In the genomic region with DNA sequence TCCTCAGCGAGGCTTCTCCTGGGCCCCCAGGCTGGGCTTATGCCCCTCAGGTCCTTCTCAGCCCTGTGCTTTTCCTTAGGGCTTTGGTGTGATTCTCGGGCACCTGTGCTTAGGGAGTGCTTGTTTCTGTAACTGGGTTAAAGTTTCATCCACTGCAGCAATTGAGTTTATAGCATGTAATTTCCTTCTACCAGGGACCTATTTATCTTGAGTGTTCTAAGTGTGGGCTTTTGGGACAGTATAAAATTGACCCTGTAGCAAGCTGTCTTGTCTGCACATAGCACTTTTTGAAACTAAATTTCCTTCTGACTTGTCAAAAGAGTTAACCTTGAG, we compare ENCODE assay signal across 1 cellular context.
TF ChIP-seq lines count a peak whose summit lies in the region.

No MANE protein-coding gene starts in this region.

TF ChIP-seq in K562, 482 proteins besides CTCF, POLR2A, EP300 and RAD21 (continued from another document):
- TF ChIP-seq, protein P1, sequence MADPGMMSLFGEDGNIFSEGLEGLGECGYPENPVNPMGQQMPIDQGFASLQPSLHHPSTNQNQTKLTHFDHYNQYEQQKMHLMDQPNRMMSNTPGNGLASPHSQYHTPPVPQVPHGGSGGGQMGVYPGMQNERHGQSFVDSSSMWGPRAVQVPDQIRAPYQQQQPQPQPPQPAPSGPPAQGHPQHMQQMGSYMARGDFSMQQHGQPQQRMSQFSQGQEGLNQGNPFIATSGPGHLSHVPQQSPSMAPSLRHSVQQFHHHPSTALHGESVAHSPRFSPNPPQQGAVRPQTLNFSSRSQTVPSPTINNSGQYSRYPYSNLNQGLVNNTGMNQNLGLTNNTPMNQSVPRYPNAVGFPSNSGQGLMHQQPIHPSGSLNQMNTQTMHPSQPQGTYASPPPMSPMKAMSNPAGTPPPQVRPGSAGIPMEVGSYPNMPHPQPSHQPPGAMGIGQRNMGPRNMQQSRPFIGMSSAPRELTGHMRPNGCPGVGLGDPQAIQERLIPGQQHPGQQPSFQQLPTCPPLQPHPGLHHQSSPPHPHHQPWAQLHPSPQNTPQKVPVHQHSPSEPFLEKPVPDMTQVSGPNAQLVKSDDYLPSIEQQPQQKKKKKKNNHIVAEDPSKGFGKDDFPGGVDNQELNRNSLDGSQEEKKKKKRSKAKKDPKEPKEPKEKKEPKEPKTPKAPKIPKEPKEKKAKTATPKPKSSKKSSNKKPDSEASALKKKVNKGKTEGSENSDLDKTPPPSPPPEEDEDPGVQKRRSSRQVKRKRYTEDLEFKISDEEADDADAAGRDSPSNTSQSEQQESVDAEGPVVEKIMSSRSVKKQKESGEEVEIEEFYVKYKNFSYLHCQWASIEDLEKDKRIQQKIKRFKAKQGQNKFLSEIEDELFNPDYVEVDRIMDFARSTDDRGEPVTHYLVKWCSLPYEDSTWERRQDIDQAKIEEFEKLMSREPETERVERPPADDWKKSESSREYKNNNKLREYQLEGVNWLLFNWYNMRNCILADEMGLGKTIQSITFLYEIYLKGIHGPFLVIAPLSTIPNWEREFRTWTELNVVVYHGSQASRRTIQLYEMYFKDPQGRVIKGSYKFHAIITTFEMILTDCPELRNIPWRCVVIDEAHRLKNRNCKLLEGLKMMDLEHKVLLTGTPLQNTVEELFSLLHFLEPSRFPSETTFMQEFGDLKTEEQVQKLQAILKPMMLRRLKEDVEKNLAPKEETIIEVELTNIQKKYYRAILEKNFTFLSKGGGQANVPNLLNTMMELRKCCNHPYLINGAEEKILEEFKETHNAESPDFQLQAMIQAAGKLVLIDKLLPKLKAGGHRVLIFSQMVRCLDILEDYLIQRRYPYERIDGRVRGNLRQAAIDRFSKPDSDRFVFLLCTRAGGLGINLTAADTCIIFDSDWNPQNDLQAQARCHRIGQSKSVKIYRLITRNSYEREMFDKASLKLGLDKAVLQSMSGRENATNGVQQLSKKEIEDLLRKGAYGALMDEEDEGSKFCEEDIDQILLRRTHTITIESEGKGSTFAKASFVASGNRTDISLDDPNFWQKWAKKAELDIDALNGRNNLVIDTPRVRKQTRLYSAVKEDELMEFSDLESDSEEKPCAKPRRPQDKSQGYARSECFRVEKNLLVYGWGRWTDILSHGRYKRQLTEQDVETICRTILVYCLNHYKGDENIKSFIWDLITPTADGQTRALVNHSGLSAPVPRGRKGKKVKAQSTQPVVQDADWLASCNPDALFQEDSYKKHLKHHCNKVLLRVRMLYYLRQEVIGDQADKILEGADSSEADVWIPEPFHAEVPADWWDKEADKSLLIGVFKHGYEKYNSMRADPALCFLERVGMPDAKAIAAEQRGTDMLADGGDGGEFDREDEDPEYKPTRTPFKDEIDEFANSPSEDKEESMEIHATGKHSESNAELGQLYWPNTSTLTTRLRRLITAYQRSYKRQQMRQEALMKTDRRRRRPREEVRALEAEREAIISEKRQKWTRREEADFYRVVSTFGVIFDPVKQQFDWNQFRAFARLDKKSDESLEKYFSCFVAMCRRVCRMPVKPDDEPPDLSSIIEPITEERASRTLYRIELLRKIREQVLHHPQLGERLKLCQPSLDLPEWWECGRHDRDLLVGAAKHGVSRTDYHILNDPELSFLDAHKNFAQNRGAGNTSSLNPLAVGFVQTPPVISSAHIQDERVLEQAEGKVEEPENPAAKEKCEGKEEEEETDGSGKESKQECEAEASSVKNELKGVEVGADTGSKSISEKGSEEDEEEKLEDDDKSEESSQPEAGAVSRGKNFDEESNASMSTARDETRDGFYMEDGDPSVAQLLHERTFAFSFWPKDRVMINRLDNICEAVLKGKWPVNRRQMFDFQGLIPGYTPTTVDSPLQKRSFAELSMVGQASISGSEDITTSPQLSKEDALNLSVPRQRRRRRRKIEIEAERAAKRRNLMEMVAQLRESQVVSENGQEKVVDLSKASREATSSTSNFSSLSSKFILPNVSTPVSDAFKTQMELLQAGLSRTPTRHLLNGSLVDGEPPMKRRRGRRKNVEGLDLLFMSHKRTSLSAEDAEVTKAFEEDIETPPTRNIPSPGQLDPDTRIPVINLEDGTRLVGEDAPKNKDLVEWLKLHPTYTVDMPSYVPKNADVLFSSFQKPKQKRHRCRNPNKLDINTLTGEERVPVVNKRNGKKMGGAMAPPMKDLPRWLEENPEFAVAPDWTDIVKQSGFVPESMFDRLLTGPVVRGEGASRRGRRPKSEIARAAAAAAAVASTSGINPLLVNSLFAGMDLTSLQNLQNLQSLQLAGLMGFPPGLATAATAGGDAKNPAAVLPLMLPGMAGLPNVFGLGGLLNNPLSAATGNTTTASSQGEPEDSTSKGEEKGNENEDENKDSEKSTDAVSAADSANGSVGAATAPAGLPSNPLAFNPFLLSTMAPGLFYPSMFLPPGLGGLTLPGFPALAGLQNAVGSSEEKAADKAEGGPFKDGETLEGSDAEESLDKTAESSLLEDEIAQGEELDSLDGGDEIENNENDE (IDR thresholded peaks at IDR 0.05; ENCODE audit: low read depth, low read length) = no peak
- TF ChIP-seq SRSF7 (optimal IDR thresholded peaks at IDR 0.05; ENCODE audit: low read depth, low read length) (no peak), MAZ (CRISPR knock-in tag; conservative IDR thresholded peaks at IDR 0.05 in 1 of 2, IDR thresholded peaks at IDR 0.05 in 1 of 2) (no peak), ZNF253 (CRISPR knock-in tag; conservative IDR thresholded peaks at IDR 0.05) (no peak)
